8 cellular contexts compared by ENCODE assay signal in genomic region chr17:42677012-42677857, GRCh38. TPM values are rescaled to one million over a fixed set of nuclear protein-coding genes. Genes with fewer than 3 reads are reported as not detected.
DNase-seq lines count a peak whose midpoint lies in the region; ATAC-seq, FAIRE-seq and TF ChIP-seq lines count a peak whose summit lies in the region.

No MANE protein-coding gene starts in this region.

- CTCF ChIA-PET in endothelial cell of umbilical vein (lab: Charles Lee), result interaction anchor here (0.5 to 8.3 kb wide), 14 partner anchors 13 to 365 kb away, joined by 3 to 235 read pairs (median 4); partner anchors contain the start of genes BECN1, NAGLU, PSMC3IP and RETREG3

- POLR2A ChIA-PET in endothelial cell of umbilical vein (lab: Charles Lee), result interaction anchor here (1.1 to 1.4 kb wide), 3 partner anchors 17 to 99 kb away, joined by 3 to 5 read pairs (median 4); partner anchors contain the start of genes RETREG3 and TUBG1

- in situ Hi-C loops in Caki2 (cut with HindIII; ENCODE audit: low pct_unique_long_range_greater_than_20kb, low sequenced_read_pairs), result no loop called here

- WGBS in mesodermal cell (ENCODE audit: insufficient coverage in 2 of 2), 2 experiments, result 13 to 16% methylated on average over 18 to 29 of the region's 33 CpGs

- no peak for TF ChIP-seq CTCF in OCI-LY1 (IDR thresholded peaks at IDR 0.05; ENCODE audit: low read length)
- no peak for TF ChIP-seq CTCF in endothelial cell of umbilical vein (IDR thresholded peaks at IDR 0.05; ENCODE audit: extremely low read depth in 1 of 2, insufficient read depth in 1 of 2, low read depth in 1 of 2, low read length in 2 of 2)

- H3K9me2 ChIP-seq in OCI-LY1 (ENCODE audit: low read depth, low read length), result no peaks in the 10 kb centered on the region

- H3F3A ChIP-seq in OCI-LY1 (ENCODE audit: insufficient read depth, low read length), result no peaks in the 10 kb centered on the region

- peak; percentile 100 for FAIRE-seq in endothelial cell of umbilical vein (lab: Jason Lieb, UNC)

- peak; percentile 24 for TF ChIP-seq POLR2A in endothelial cell of umbilical vein (IDR thresholded peaks at IDR 0.05; ENCODE audit: low read depth, low read length)

- H3K9ac ChIP-seq in OCI-LY1 (ENCODE audit: low read length) (peak overlapping the region; percentile 72), endothelial cell of umbilical vein (replicated peaks; ENCODE audit: extremely low read depth, insufficient read depth, low read length) (no peak overlapping the region)

- H3K4me3 ChIP-seq in OCI-LY1 (ENCODE audit: low read depth, low read length, poor library complexity, severe bottlenecking) (peak overlapping the region; percentile 71), endothelial cell of umbilical vein (replicated peaks in 1 of 3; ENCODE audit: insufficient read depth in 1 of 3, low read depth in 1 of 3, low read length in 3 of 3) (peak overlapping the region in 2 of 3 experiments; percentile 70 to 87), mesodermal cell (ENCODE audit: extremely low read depth, insufficient read depth, low read length, poor library complexity, severe bottlenecking) (peak overlapping the region; percentile 79)

- peak overlapping the region; percentile 64 for H3K27ac ChIP-seq in OCI-LY1 (ENCODE audit: low read depth, low read length, poor library complexity, severe bottlenecking)
- peak overlapping the region; percentile 47 for H3K27ac ChIP-seq in endothelial cell of umbilical vein (ENCODE audit: insufficient read depth, low read depth, low read length)
- H3K27ac ChIP-seq in mesodermal cell (ENCODE audit: low read depth, low read length, severe bottlenecking), result peak overlapping the region; percentile 90

- H3K79me2 ChIP-seq in OCI-LY1 (ENCODE audit: insufficient read depth, low read length) (no peaks in the 10 kb centered on the region), endothelial cell of umbilical vein (ENCODE audit: control insufficient read depth, insufficient read depth, low read length) (no peaks in the 10 kb centered on the region)

- intact Hi-C loops in endothelial cell of umbilical vein (cut with micrococcal nuclease), result loop anchor here (1.0 to 5.0 kb wide), 5 partner anchors 16 to 355 kb away; partner anchors contain the start of genes RETREG3, RPL27, TUBG1 and WNK4

- H3K9me1 ChIP-seq in endothelial cell of umbilical vein (replicated peaks; ENCODE audit: control insufficient read depth, extremely low read depth, insufficient read depth, low read length), result no peaks in the 10 kb centered on the region

- H3K4me2 ChIP-seq in OCI-LY1 (ENCODE audit: low read length) (peak overlapping the region; percentile 87), endothelial cell of umbilical vein (ENCODE audit: insufficient read depth, low read length) (peak overlapping the region; percentile 40)

- no peaks in the 10 kb centered on the region for H3K9me3 ChIP-seq in OCI-LY1 (ENCODE audit: low read length)
- no peaks in the 10 kb centered on the region for H3K9me3 ChIP-seq in endothelial cell of umbilical vein (replicated peaks; ENCODE audit: control insufficient read depth, insufficient read depth, low read length)
- no peaks in the 10 kb centered on the region for H3K9me3 ChIP-seq in mesodermal cell (ENCODE audit: control insufficient read depth, low read length)

- dilution Hi-C loops in endothelial cell of umbilical vein (cut with MboI; ENCODE audit: extremely low pct_ligation_motif_present, low sequenced_read_pairs), result no loop called here

- no peaks in the 10 kb centered on the region for H3K36me3 ChIP-seq in OCI-LY1 (ENCODE audit: insufficient read depth, low read length)
- peaks cover 0 to 7% of the 10 kb centered on the region in 2 experiments for H3K36me3 ChIP-seq in endothelial cell of umbilical vein (ENCODE audit: control insufficient read depth in 2 of 2, extremely low read depth in 1 of 2, insufficient read depth in 2 of 2, low read length in 2 of 2)
- peaks cover 14% of the 10 kb centered on the region for H3K36me3 ChIP-seq in mesodermal cell (ENCODE audit: control insufficient read depth, insufficient read depth, low read length)

- peak; percentile 53 for ATAC-seq in GM21526 (IDR thresholded peaks at IDR 0.05; ENCODE audit: low FRiP score, unreplicated experiment)

- H4K20me1 ChIP-seq in OCI-LY1 (ENCODE audit: insufficient read depth, low read length), result no peaks in the 10 kb centered on the region
- no peaks in the 10 kb centered on the region for H4K20me1 ChIP-seq in endothelial cell of umbilical vein (replicated peaks; ENCODE audit: control insufficient read depth, extremely low read depth, insufficient read depth, low read length)

- DNase-seq in Caki2 (ENCODE audit: low read depth) (peak; percentile 99), HuH-7 (ENCODE audit: low spot score) (peak; percentile 100), activated T-cell treated with anti-CD3 and anti-CD28 coated beads for 24 hours (ENCODE audit: low read depth) (peak; percentile 98), endothelial cell of umbilical vein (ENCODE audit: low read depth, low spot score) (peak; percentile 100)
- DNase-seq in stimulated activated CD8-positive, alpha-beta memory T cell treated with anti-CD3 and anti-CD28 coated beads, Interleukin-15, amount 100 ng/mL, for 1 hour (ENCODE audit: low read depth), result peak; percentile 95

- H2AFZ ChIP-seq in OCI-LY1 (ENCODE audit: low read length) (no peak overlapping the region), endothelial cell of umbilical vein (ENCODE audit: low read depth, low read length) (peak overlapping the region; percentile 87)

- H3K27me3 ChIP-seq in OCI-LY1 (ENCODE audit: insufficient read depth, low read length) (peaks cover 11% of the 10 kb centered on the region; the same call in 1 of the 2 replicates), endothelial cell of umbilical vein (ENCODE audit: control insufficient read depth in 2 of 2, insufficient read depth in 2 of 2, low read length in 2 of 2) (no peaks in the 10 kb centered on the region)

- BruUV-seq in endothelial cell of umbilical vein (replicated peaks; lab: Mats Ljungman, UMichigan), result no TSS peak

- H3K4me1 ChIP-seq in OCI-LY1 (ENCODE audit: insufficient read depth, low read length, severe bottlenecking), result peaks cover 61% of the 10 kb centered on the region
- peaks cover 42% of the 10 kb centered on the region for H3K4me1 ChIP-seq in endothelial cell of umbilical vein (ENCODE audit: control insufficient read depth, extremely low read depth, insufficient read depth, low read length)
- peaks cover 41% of the 10 kb centered on the region for H3K4me1 ChIP-seq in mesodermal cell (ENCODE audit: control insufficient read depth, insufficient read depth, low read length, poor library complexity, severe bottlenecking)

RNA-seq across cellular contexts. Expression of gene PLEKHH3, which starts 0.4 kb away (rescaled TPM):
- total RNA-seq in Caki2 (2014; rRNA removed; shearing (Covaris generic); ENCODE audit: low replicate concordance), result 20.5 and 21.5 TPM in 2 replicates
- 11.3 and 13.2 TPM in 2 replicates for total RNA-seq in endothelial cell of umbilical vein
- 5.4 and 6.8 TPM in 2 replicates for polyA plus RNA-seq in endothelial cell of umbilical vein
- polyA plus RNA-seq in endothelial cell of umbilical vein (2011; cell fraction: cytosol; rRNA removed), result 2.4 and 3.6 TPM in 2 replicates
- 5.3 and 6.6 TPM in 2 replicates for polyA plus RNA-seq in endothelial cell of umbilical vein (2011; cell fraction: nucleus; rRNA removed)
- polyA plus RNA-seq in endothelial cell of umbilical vein (2012), result 5.4 and 9.0 TPM in 2 replicates
- polyA minus RNA-seq in endothelial cell of umbilical vein, result 2.5 and 3.3 TPM in 2 replicates
- 21.0 TPM for polyA minus RNA-seq in endothelial cell of umbilical vein (2011; cell fraction: cytosol; rRNA and poly(A)+ RNA removed)
- polyA minus RNA-seq in endothelial cell of umbilical vein (2011; cell fraction: nucleus; rRNA and poly(A)+ RNA removed), result 1.9 and 2.5 TPM in 2 replicates
- 17.2 TPM for polyA plus RNA-seq in mesodermal cell (2013, experiment 1 of 2)
- polyA plus RNA-seq in mesodermal cell (2013, experiment 2 of 2), result 12.4 TPM

RNA-seq across cellular contexts. Expression of gene CCR10, which starts 4.4 kb away (rescaled TPM):
- not detected in 2 replicates for total RNA-seq in Caki2 (2014; rRNA removed; shearing (Covaris generic); ENCODE audit: low replicate concordance)
- total RNA-seq in endothelial cell of umbilical vein, result 1.3 TPM in 1 of 2 replicates, not detected in the other
- polyA plus RNA-seq in endothelial cell of umbilical vein, result 1.1 and 1.4 TPM in 2 replicates
- polyA plus RNA-seq in endothelial cell of umbilical vein (2011; cell fraction: cytosol; rRNA removed), result 0.49 and 1.0 TPM in 2 replicates
- 0.49 and 1.1 TPM in 2 replicates for polyA plus RNA-seq in endothelial cell of umbilical vein (2011; cell fraction: nucleus; rRNA removed)
- 2.1 and 4.5 TPM in 2 replicates for polyA plus RNA-seq in endothelial cell of umbilical vein (2012)
- 0.36 and 0.55 TPM in 2 replicates for polyA minus RNA-seq in endothelial cell of umbilical vein
- polyA minus RNA-seq in endothelial cell of umbilical vein (2011; cell fraction: cytosol; rRNA and poly(A)+ RNA removed), result not detected
- 0.29 and 0.63 TPM in 2 replicates for polyA minus RNA-seq in endothelial cell of umbilical vein (2011; cell fraction: nucleus; rRNA and poly(A)+ RNA removed)
- polyA plus RNA-seq in mesodermal cell (2013, experiment 1 of 2), result 1.1 TPM
- polyA plus RNA-seq in mesodermal cell (2013, experiment 2 of 2), result 1.8 TPM

RNA-seq across cellular contexts. Expression of gene CNTNAP1, which starts 5.1 kb away (rescaled TPM):
- total RNA-seq in Caki2 (2014; rRNA removed; shearing (Covaris generic); ENCODE audit: low replicate concordance), result 2.0 and 3.2 TPM in 2 replicates
- 3.6 and 44.8 TPM in 2 replicates for total RNA-seq in endothelial cell of umbilical vein
- polyA plus RNA-seq in endothelial cell of umbilical vein, result 26.3 and 27.3 TPM in 2 replicates
- polyA plus RNA-seq in endothelial cell of umbilical vein (2011; cell fraction: cytosol; rRNA removed), result 16.5 and 18.9 TPM in 2 replicates
- 73.5 and 81.1 TPM in 2 replicates for polyA plus RNA-seq in endothelial cell of umbilical vein (2011; cell fraction: nucleus; rRNA removed)
- polyA plus RNA-seq in endothelial cell of umbilical vein (2012), result 40.8 and 55.4 TPM in 2 replicates
- 28.1 and 29.9 TPM in 2 replicates for polyA minus RNA-seq in endothelial cell of umbilical vein
- polyA minus RNA-seq in endothelial cell of umbilical vein (2011; cell fraction: cytosol; rRNA and poly(A)+ RNA removed), result 1.2 TPM
- polyA minus RNA-seq in endothelial cell of umbilical vein (2011; cell fraction: nucleus; rRNA and poly(A)+ RNA removed), result 17.0 and 20.2 TPM in 2 replicates
- 14.5 TPM for polyA plus RNA-seq in mesodermal cell (2013, experiment 1 of 2)
- 13.9 TPM for polyA plus RNA-seq in mesodermal cell (2013, experiment 2 of 2)

RNA-seq across cellular contexts. Expression of gene TUBG2, which starts 18.2 kb away (rescaled TPM):
- 3.1 and 6.7 TPM in 2 replicates for total RNA-seq in Caki2 (2014; rRNA removed; shearing (Covaris generic); ENCODE audit: low replicate concordance)
- total RNA-seq in endothelial cell of umbilical vein, result 13.1 and 13.2 TPM in 2 replicates
- polyA plus RNA-seq in endothelial cell of umbilical vein, result 17.7 and 19.4 TPM in 2 replicates
- 6.7 and 9.7 TPM in 2 replicates for polyA plus RNA-seq in endothelial cell of umbilical vein (2011; cell fraction: cytosol; rRNA removed)
- 52.9 and 63.6 TPM in 2 replicates for polyA plus RNA-seq in endothelial cell of umbilical vein (2011; cell fraction: nucleus; rRNA removed)
- polyA plus RNA-seq in endothelial cell of umbilical vein (2012), result 13.6 and 17.5 TPM in 2 replicates
- polyA minus RNA-seq in endothelial cell of umbilical vein, result 7.0 and 10.2 TPM in 2 replicates
- 3.5 TPM for polyA minus RNA-seq in endothelial cell of umbilical vein (2011; cell fraction: cytosol; rRNA and poly(A)+ RNA removed)
- polyA minus RNA-seq in endothelial cell of umbilical vein (2011; cell fraction: nucleus; rRNA and poly(A)+ RNA removed), result 12.4 and 16.1 TPM in 2 replicates
- polyA plus RNA-seq in mesodermal cell (2013, experiment 1 of 2), result 28.4 TPM
- polyA plus RNA-seq in mesodermal cell (2013, experiment 2 of 2), result 25.0 TPM

Comparison
In these comparisons a context has a peak if more than half of its experiments do, and no peak if none do; other contexts are left out.
1. Peak in every context shown above with its lines: DNase-seq, ATAC-seq, H3K4me3 ChIP-seq and H3K27ac ChIP-seq.